Comparison of ENCODE assay signal across 24 cellular contexts in the genomic region with DNA sequence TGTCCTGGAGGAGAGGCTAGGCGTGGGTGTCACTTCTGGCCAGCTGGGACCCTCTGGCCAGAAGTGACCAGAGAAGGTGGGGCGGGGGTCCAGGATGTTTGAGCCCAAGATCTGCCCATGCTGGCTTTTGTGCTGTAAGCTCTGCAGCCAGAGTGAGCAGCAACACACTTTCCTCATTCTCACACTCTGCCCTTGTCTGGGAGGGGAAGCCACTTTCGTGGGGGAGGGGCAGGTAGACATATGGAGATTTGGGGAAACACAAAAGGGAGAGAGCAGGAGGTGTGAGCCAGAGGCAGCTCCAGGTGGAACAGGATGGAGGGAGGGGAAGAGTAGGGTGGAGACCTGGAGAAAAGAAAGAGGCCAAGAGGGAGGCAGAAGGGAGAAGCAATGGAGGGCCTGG. TPM values are rescaled to one million over a fixed set of nuclear protein-coding genes. Genes with fewer than 3 reads are reported as not detected.
"Had no signal": no experiment of that assay in that cellular context is flagged by ENCODE, and none has a peak within 500 bp of the region (broad histone marks: within the 10 kb centered on the region; RNA-seq: fewer than 3 reads in every experiment).

No MANE protein-coding gene starts in this region.

- H3K4me3 Mint-ChIP-seq: activated B cell treated with CpG ODN at 0.5 μM for 24 hours; activated naive CD4-positive, alpha-beta T cell treated with anti-CD3 and anti-CD28 coated beads, Interleukin-2, amount 10 ng/mL, durations not matched to agents 7 days and 5 days; activated T-cell treated with anti-CD3 and anti-CD28 coated beads, Interleukin-2, amount 50 U/mL, for 4 hours; central memory CD8-positive, alpha-beta T cell; naive thymus-derived CD4-positive, alpha-beta T cell; stimulated activated naive CD8-positive, alpha-beta T cell treated with anti-CD3 and anti-CD28 coated beads, Interleukin-15, Interleukin-2, amounts not matched to agents 100 ng/mL and 50 ng/mL, for 24 hours had no signal

- FAIRE-seq: TTC549 had no signal

- DNase-seq: activated B cell treated with CpG ODN at 0.5 μM for 24 hours; activated CD4-positive, alpha-beta T cell treated with anti-CD3 and anti-CD28 coated beads for 48 hours; activated CD8-positive, alpha-beta memory T cell treated with anti-CD3 and anti-CD28 coated beads, Interleukin-2, amount 50 U/mL, for 4 hours; activated effector memory CD4-positive, alpha-beta T cell treated with Interleukin-2 at 50 U/mL for 16 hours; activated naive CD4-positive, alpha-beta T cell treated with anti-CD3 and anti-CD28 coated beads, Interleukin-2, amount 10 ng/mL, durations not matched to agents 7 days and 5 days; activated T-cell treated with anti-CD3 and anti-CD28 coated beads, Interleukin-2, amount 50 U/mL, for 4 hours; cortex of kidney; effector CD4-positive, alpha-beta T cell; gastrocnemius medialis; head of caudate nucleus; mesenchymal stem cell; naive thymus-derived CD4-positive, alpha-beta T cell; psoas muscle; right cardiac atrium; uterus had no signal

- H3K4me1 Mint-ChIP-seq: activated B cell treated with CpG ODN at 0.5 μM for 24 hours had no signal

- H3K27me3 Mint-ChIP-seq: stimulated activated naive CD8-positive, alpha-beta T cell treated with anti-CD3 and anti-CD28 coated beads, Interleukin-15, Interleukin-2, amounts not matched to agents 100 ng/mL and 50 ng/mL, for 24 hours had no signal

- H3K9me3 ChIP-seq: ascending aorta, gastrocnemius medialis, psoas muscle, tibial nerve, uterus had no signal

- H3K27me3 ChIP-seq: ascending aorta, gastrocnemius medialis, tibial nerve, uterus had no signal

- H3K36me3 ChIP-seq: ascending aorta, gastrocnemius medialis, tibial nerve, uterus had no signal

- H3K4me1 ChIP-seq: ascending aorta, gastrocnemius medialis, psoas muscle, tibial nerve, uterus had no signal

- H3K9me3 Mint-ChIP-seq: activated B cell treated with CpG ODN at 0.5 μM for 24 hours; central memory CD8-positive, alpha-beta T cell had no signal

- H3K4me3 ChIP-seq: ascending aorta, gastrocnemius medialis, psoas muscle, tibial nerve, uterus had no signal

- H3K27ac ChIP-seq: ascending aorta, gastrocnemius medialis, psoas muscle, tibial nerve, uterus had no signal

- H3K27ac Mint-ChIP-seq: activated B cell treated with CpG ODN at 0.5 μM for 24 hours; naive thymus-derived CD4-positive, alpha-beta T cell; stimulated activated naive CD8-positive, alpha-beta T cell treated with anti-CD3 and anti-CD28 coated beads, Interleukin-15, Interleukin-2, amounts not matched to agents 100 ng/mL and 50 ng/mL, for 24 hours had no signal

- ATAC-seq: activated T-cell treated with anti-CD3 and anti-CD28 coated beads, Interleukin-2, amount 50 U/mL, for 4 hours; esophagus mucosa; gastrocnemius medialis; naive thymus-derived CD4-positive, alpha-beta T cell; psoas muscle; right cardiac atrium had no signal

RNA-seq across cellular contexts. Expression of gene ADCYAP1R1, which starts 31.5 kb away (rescaled TPM):
- total RNA-seq: activated B cell treated with CpG ODN at 0.5 μM for 24 hours; activated T-cell treated with anti-CD3 and anti-CD28 coated beads, Interleukin-2, amount 50 U/mL, for 4 hours; naive thymus-derived CD4-positive, alpha-beta T cell; osteocyte; T-helper 2 cell treated with Interferon-gamma antibody and Interleukin-4, amounts not matched to agents 100 ng/mL and 5 ng/mL, for 36 hours had no signal
- polyA plus RNA-seq: naive thymus-derived CD4-positive, alpha-beta T cell had no signal

RNA-seq across cellular contexts. Expression of gene GHRHR, which starts 56.9 kb away (rescaled TPM):
- total RNA-seq: activated B cell treated with CpG ODN at 0.5 μM for 24 hours; activated T-cell treated with anti-CD3 and anti-CD28 coated beads, Interleukin-2, amount 50 U/mL, for 4 hours; ascending aorta; esophagus mucosa; gastrocnemius medialis; naive thymus-derived CD4-positive, alpha-beta T cell; osteocyte; psoas muscle; right cardiac atrium; skeletal muscle tissue; T-helper 2 cell treated with Interferon-gamma antibody and Interleukin-4, amounts not matched to agents 100 ng/mL and 5 ng/mL, for 36 hours; tibial nerve; uterus had no signal
- polyA plus RNA-seq: naive thymus-derived CD4-positive, alpha-beta T cell; right cardiac atrium had no signal
